Comparison of ENCODE assay signal across 8 cellular contexts in genomic region chrX:104270916-104271512, GRCh38. TPM values are rescaled to one million over a fixed set of nuclear protein-coding genes. Genes with fewer than 3 reads are reported as not detected.
DNase-seq lines count a peak whose midpoint lies in the region; ATAC-seq, FAIRE-seq and TF ChIP-seq lines count a peak whose summit lies in the region.

No MANE protein-coding gene starts in this region.

- BruUV-seq in GM12878 (replicated peaks; lab: Mats Ljungman, UMichigan): no TSS peak

- H4K20me1 ChIP-seq in GM12878 (ENCODE audit: control insufficient read depth, insufficient read depth) (no peaks in the 10 kb centered on the region), keratinocyte (ENCODE audit: control insufficient read depth, extremely low read depth, insufficient read depth, low read length) (no peaks in the 10 kb centered on the region)

- no peaks in the 10 kb centered on the region for H3K79me2 ChIP-seq in GM12878 (ENCODE audit: control insufficient read depth, insufficient read depth, low read length)
- H3K79me2 ChIP-seq in keratinocyte (ENCODE audit: control insufficient read depth, insufficient read depth, low read length): no peaks in the 10 kb centered on the region

- no peak for TF ChIP-seq EP300 in GM12878 (IDR thresholded peaks at IDR 0.05; ENCODE audit: borderline replicate concordance in 1 of 2, control insufficient read depth in 1 of 2, low read depth in 2 of 2, low read length in 2 of 2)

- peak; percentile 61 to 63 (median 63) for TF ChIP-seq CTCF in GM12878 (IDR thresholded peaks at IDR 0.05 in 2 of 3, conservative IDR thresholded peaks at IDR 0.05 in 1 of 3; ENCODE audit: control insufficient read depth in 2 of 3, extremely low read depth in 1 of 3, insufficient read depth in 1 of 3, low read depth in 3 of 3, low read length in 3 of 3)
- peak; percentile 63 to 76 (median 65) for TF ChIP-seq CTCF in keratinocyte (optimal IDR thresholded peaks at IDR 0.05 in 1 of 3, IDR thresholded peaks at IDR 0.05 in 1 of 3, conservative IDR thresholded peaks at IDR 0.05 in 1 of 3; ENCODE audit: extremely low read depth in 1 of 3, insufficient read depth in 2 of 3, low read length in 3 of 3)

- no peaks in the 10 kb centered on the region for H3K36me3 ChIP-seq in GM12878 (ENCODE audit: control insufficient read depth in 2 of 2, insufficient read depth in 2 of 2, low read length in 1 of 2)
- no peaks in the 10 kb centered on the region for H3K36me3 ChIP-seq in keratinocyte (ENCODE audit: control insufficient read depth in 2 of 2, extremely low read depth in 1 of 2, insufficient read depth in 2 of 2, low read length in 2 of 2)

- FAIRE-seq in GM12878 (lab: Jason Lieb, UNC): no peak
- FAIRE-seq in keratinocyte (lab: Jason Lieb, UNC): peak; percentile 85

- SMC1A ChIA-PET in GM12878 (lab: Charles Lee; ENCODE audit: uncharacterized antibody, unreplicated experiment): interaction anchor here (1.3 kb wide), 1 partner anchor 76 kb away, joined by 4 read pairs; no protein-coding TSS in a partner anchor

- H3K9ac ChIP-seq in GM12878 (ENCODE audit: control insufficient read depth, insufficient read depth, low read length) (no peak overlapping the region), keratinocyte (ENCODE audit: control insufficient read depth, extremely low read depth, insufficient read depth, low read length) (no peak overlapping the region)

- dilution Hi-C loops in keratinocyte (cut with MboI; ENCODE audit: extremely low pct_ligation_motif_present, low sequenced_read_pairs): no loop called here

- WGBS in GM12878 (ENCODE audit: insufficient coverage, insufficient replicate concordance, low lambda C conversion rate, missing lambda C conversion rate): 21% methylated on average over 7 of the region's 7 CpGs

- ATAC-seq in GM18870 (IDR thresholded peaks at IDR 0.05; ENCODE audit: unreplicated experiment): peak; percentile 48
- ATAC-seq in GM12878: peak; percentile 72
- ATAC-seq in GM19467 (IDR thresholded peaks at IDR 0.05; ENCODE audit: unreplicated experiment): no peak

- no peaks in the 10 kb centered on the region for H3K9me1 ChIP-seq in keratinocyte (ENCODE audit: control insufficient read depth, extremely low read depth, insufficient read depth, low read length)

- peak overlapping the region; percentile 42; the same call in 1 of the 2 replicates for H3K4me2 ChIP-seq in GM12878 (ENCODE audit: control insufficient read depth, insufficient read depth)
- peak overlapping the region; percentile 48 for H3K4me2 ChIP-seq in keratinocyte (ENCODE audit: control insufficient read depth, extremely low read depth, insufficient read depth, low read depth, low read length)

- POLR2A ChIA-PET in GM12878 (lab: Charles Lee): no interaction called here

- in situ Hi-C loops in GM12878 (cut with MboI): no loop called here

- no peaks in the 10 kb centered on the region for H3K4me1 ChIP-seq in GM12878 (ENCODE audit: control insufficient read depth, insufficient read depth, low read length)
- no peaks in the 10 kb centered on the region for H3K4me1 ChIP-seq in keratinocyte (ENCODE audit: control insufficient read depth, extremely low read depth, insufficient read depth, low read length)

- CTCF ChIA-PET in GM12878 (lab: Yijun Ruan, JAX): interaction anchor here (1.4 to 2.3 kb wide), 2 partner anchors 51 to 76 kb away, joined by 3 to 18 read pairs; no protein-coding TSS in a partner anchor

- peak; percentile 17 for DNase-seq in CD1c-positive myeloid dendritic cell (ENCODE audit: extremely low spot score)
- peak; percentile 48 for DNase-seq in NCI-H748 (lab: John Stamatoyannopoulos, UW; ENCODE audit: unreplicated experiment)
- DNase-seq in GM12878 (ENCODE audit: low read depth, low spot score): no peak
- peak; percentile 9 for DNase-seq in keratinocyte (ENCODE audit: low read depth, low spot score)
- DNase-seq in stimulated activated CD4-positive, alpha-beta T cell treated with anti-CD3 and anti-CD28 coated beads, TNF-alpha, amount 100 ng/mL, for 48 hours (ENCODE audit: low read depth in 3 of 3): peak in 2 of 3 donors; percentile 2 to 25
- DNase-seq in posterior vena cava (ENCODE audit: low spot score): no peak

- RAD21 ChIA-PET in GM12878 (lab: Charles Lee; ENCODE audit: unreplicated experiment): interaction anchor here (1.8 kb wide), 1 partner anchor 75 kb away, joined by 5 read pairs; no protein-coding TSS in a partner anchor

- H3K27me3 ChIP-seq in GM12878 (replicated peaks in 1 of 2; ENCODE audit: control insufficient read depth in 2 of 2, insufficient read depth in 2 of 2, low read length in 1 of 2) (no peaks in the 10 kb centered on the region), keratinocyte (ENCODE audit: control insufficient read depth, extremely low read depth, insufficient read depth, low read length) (no peaks in the 10 kb centered on the region)

- H3K4me3 ChIP-seq in GM12878 (no peak overlapping the region), keratinocyte (ENCODE audit: control insufficient read depth in 2 of 3, extremely low read depth in 1 of 3, insufficient read depth in 2 of 3, low read depth in 1 of 3, low read length in 3 of 3) (peak overlapping the region in 1 of 3 experiments; percentile 14)

- TF ChIP-seq POLR2A in GM12878 (IDR thresholded peaks at IDR 0.05; ENCODE audit: low read depth, low read length): no peak

- intact Hi-C loops in GM12878 (cut with micrococcal nuclease; ENCODE audit: unreplicated experiment): loop anchor here (1.0 kb wide), 1 partner anchor 76 kb away; no protein-coding TSS in a partner anchor
- intact Hi-C loops in posterior vena cava (cut with DNase I): no loop called here

- TF ChIP-seq RAD21 in GM12878 (IDR thresholded peaks at IDR 0.05; ENCODE audit: insufficient read depth, low read depth, low read length): peak; percentile 63

- H3K9me3 ChIP-seq in GM12878 (replicated peaks; ENCODE audit: control insufficient read depth, insufficient read depth, low read length) (no peaks in the 10 kb centered on the region), keratinocyte (ENCODE audit: control insufficient read depth, low read depth, low read length) (no peaks in the 10 kb centered on the region)

- no peak overlapping the region for H3K27ac ChIP-seq in GM12878 (ENCODE audit: control insufficient read depth, insufficient read depth)
- H3K27ac ChIP-seq in keratinocyte (ENCODE audit: control insufficient read depth, insufficient read depth, low read length): no peak overlapping the region

- H2AFZ ChIP-seq in GM12878 (ENCODE audit: control insufficient read depth, low read depth, low read length) (peak overlapping the region; percentile 67), keratinocyte (ENCODE audit: control insufficient read depth, low read length) (no peak overlapping the region)

TF ChIP-seq in GM12878, 131 proteins besides CTCF, POLR2A, EP300 and RAD21:
- TF ChIP-seq SMC3 (IDR thresholded peaks at IDR 0.05; ENCODE audit: borderline replicate concordance, low read length) (peak; percentile 32; the same call in 1 of the 2 replicates), RUNX3 (IDR thresholded peaks at IDR 0.05; ENCODE audit: low read length) (no peak)

RNA-seq across cellular contexts. Expression of gene ESX1, which starts 16.3 kb away (rescaled TPM):
- not detected in 2 replicates for total RNA-seq in GM12878 (2013; cell fraction: nucleolus; rRNA removed)
- total RNA-seq in GM12878 (2014; rRNA removed) (not detected in 2 replicates), GM12878 (2014; rRNA removed; fragmentation: Illumina TruSeq; extraction: Trizol) (not detected in 2 replicates), GM12878 (2021) (not detected in 2 replicates), posterior vena cava (not detected)
- not detected for polyA plus RNA-seq in GM12878 (2011; ENCODE audit: low read depth)
- polyA plus RNA-seq in GM12878 (2011; rRNA removed) (not detected in 2 replicates), GM12878 (2014; fragmentation: Illumina TruSeq; extraction: Trizol) (not detected in 2 replicates), GM12878 (2014; fragmentation: Nextera tagmentation; extraction: Ambion mirVana) (not detected), GM12878 (2014; rRNA removed) (not detected in 2 replicates), GM12878 (2016; fragmentation: Nextera tagmentation; extraction: Ambion mirVana) (not detected), keratinocyte (0.03 TPM in 1 of 3 replicates, not detected in the others)
- not detected in 2 replicates for polyA plus RNA-seq in GM12878 (2011; cell fraction: cytosol; rRNA removed)
- polyA plus RNA-seq in GM12878 (2011; cell fraction: nucleus; rRNA removed): not detected in 2 replicates
- polyA plus RNA-seq in GM12878 (2012): not detected in 2 replicates
- not detected in 2 replicates for polyA minus RNA-seq in GM12878 (2011; rRNA and poly(A)+ RNA removed)
- not detected in 2 replicates for polyA minus RNA-seq in GM12878 (2011; cell fraction: cytosol; rRNA and poly(A)+ RNA removed)
- polyA minus RNA-seq in GM12878 (2011; cell fraction: nucleus; rRNA and poly(A)+ RNA removed): not detected in 2 replicates
- not detected for polyA plus RNA-seq in keratinocyte (2011; ENCODE audit: low read depth)
- 0.05 TPM in 1 of 2 replicates, not detected in the other for polyA plus RNA-seq in keratinocyte (2011; cell fraction: cytosol; rRNA removed)
- not detected in 2 replicates for polyA plus RNA-seq in keratinocyte (2011; cell fraction: nucleus; rRNA removed)
- polyA plus RNA-seq in keratinocyte (2012; ENCODE audit: low replicate concordance): 0.07 TPM in 1 of 2 replicates, not detected in the other
- polyA minus RNA-seq in keratinocyte: not detected in 3 replicates
- not detected for polyA minus RNA-seq in keratinocyte (2011; cell fraction: cytosol; rRNA and poly(A)+ RNA removed)
- not detected in 2 replicates for polyA minus RNA-seq in keratinocyte (2011; cell fraction: nucleus; rRNA and poly(A)+ RNA removed)

Comparison
In these comparisons a context has a peak if more than half of its experiments do, and no peak if none do; other contexts are left out.
1. DNase-seq: peak in CD1c-positive myeloid dendritic cell (single experiment), NCI-H748 (single experiment), keratinocyte (single experiment) and stimulated activated CD4-positive, alpha-beta T cell treated with anti-CD3 and anti-CD28 coated beads, TNF-alpha, amount 100 ng/mL, for 48 hours (2 of 3); none in GM12878 (single experiment) and posterior vena cava (single experiment).